9 cellular contexts compared by ENCODE assay signal in the genomic region with DNA sequence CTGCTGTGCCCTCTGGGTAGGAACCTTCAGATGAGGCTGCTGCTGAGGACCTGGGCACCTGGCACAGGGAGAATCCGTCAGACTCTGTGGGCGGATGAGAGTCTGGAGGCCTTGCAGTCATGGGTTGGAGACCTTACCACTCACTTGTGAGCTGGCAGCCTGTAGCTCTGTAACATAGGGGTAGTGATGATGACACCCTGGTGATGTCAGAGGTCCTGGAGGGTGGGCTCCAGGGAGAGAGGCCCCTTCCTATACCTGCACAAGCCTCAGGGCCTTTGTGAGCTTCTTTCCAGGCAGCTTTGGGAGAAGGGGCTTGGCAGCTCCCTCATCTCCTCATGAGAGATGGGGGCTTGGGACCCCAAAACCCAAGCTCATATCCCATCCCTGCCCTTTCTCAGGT. TPM values are rescaled to one million over a fixed set of nuclear protein-coding genes. Genes with fewer than 3 reads are reported as not detected.
DNase-seq lines count a peak whose midpoint lies in the region; ATAC-seq and TF ChIP-seq lines count a peak whose summit lies in the region.
"Had no signal": no experiment of that assay in that cellular context is flagged by ENCODE, and none has a peak within 500 bp of the region (broad histone marks: within the 10 kb centered on the region; RNA-seq: fewer than 3 reads in every experiment).

No MANE protein-coding gene starts in this region.

- H3K4me3 Mint-ChIP-seq in activated naive CD8-positive, alpha-beta T cell treated with anti-CD3 and anti-CD28 coated beads, Interleukin-2, amount 10 ng/mL, durations not matched to agents 7 days and 5 days: peak overlapping the region; percentile 84
- H3K4me3 Mint-ChIP-seq in nephron: peak overlapping the region; percentile 83 to 89 (median 88)

- H3K4me1 Mint-ChIP-seq in activated naive CD8-positive, alpha-beta T cell treated with anti-CD3 and anti-CD28 coated beads, Interleukin-2, amount 10 ng/mL, durations not matched to agents 7 days and 5 days: peaks cover 24% of the 10 kb centered on the region
- H3K4me1 Mint-ChIP-seq in nephron: peaks cover 15% of the 10 kb centered on the region

- no peaks in the 10 kb centered on the region for H3K27me3 Mint-ChIP-seq in activated naive CD8-positive, alpha-beta T cell treated with anti-CD3 and anti-CD28 coated beads, Interleukin-2, amount 10 ng/mL, durations not matched to agents 7 days and 5 days
- H3K27me3 Mint-ChIP-seq in nephron (ENCODE audit: low read depth): no peaks in the 10 kb centered on the region

- no peak overlapping the region for H3K27ac ChIP-seq in caudate nucleus (ENCODE audit: low read depth, low read length)

- no peak for ATAC-seq in activated naive CD8-positive, alpha-beta T cell treated with anti-CD3 and anti-CD28 coated beads, Interleukin-2, amount 10 ng/mL, durations not matched to agents 7 days and 5 days (ENCODE audit: low read depth)

- no peaks in the 10 kb centered on the region for H3K27me3 ChIP-seq in HAP-1 (ENCODE audit: low read depth)

- peaks cover 24% of the 10 kb centered on the region for H3K4me1 ChIP-seq in HAP-1

- H3K9me3 Mint-ChIP-seq in activated naive CD8-positive, alpha-beta T cell treated with anti-CD3 and anti-CD28 coated beads, Interleukin-2, amount 10 ng/mL, durations not matched to agents 7 days and 5 days: no peaks in the 10 kb centered on the region
- no peaks in the 10 kb centered on the region for H3K9me3 Mint-ChIP-seq in nephron

- peaks cover 4% of the 10 kb centered on the region for H3K36me3 Mint-ChIP-seq in activated naive CD8-positive, alpha-beta T cell treated with anti-CD3 and anti-CD28 coated beads, Interleukin-2, amount 10 ng/mL, durations not matched to agents 7 days and 5 days
- H3K36me3 Mint-ChIP-seq in nephron (ENCODE audit: low read depth): peaks cover 8% of the 10 kb centered on the region

- no peak for TF ChIP-seq CTCF in nephron (IDR thresholded peaks at IDR 0.05; ENCODE audit: unreplicated experiment in 3 of 3)

- in situ Hi-C loops in HAP-1 (cut with MboI; ENCODE audit: low sequenced_read_pairs): no loop called here

- POLR2A ChIA-PET in activated naive CD8-positive, alpha-beta T cell treated with anti-CD3 and anti-CD28 coated beads, Interleukin-2, amount 10 ng/mL, durations not matched to agents 7 days and 5 days (lab: Charles Lee): interaction anchor here (1.0 to 1.2 kb wide), 2 partner anchors 9 to 14 kb away, joined by 3 read pairs; no protein-coding TSS in a partner anchor

- peak overlapping the region; percentile 30 for H3K27ac Mint-ChIP-seq in activated naive CD8-positive, alpha-beta T cell treated with anti-CD3 and anti-CD28 coated beads, Interleukin-2, amount 10 ng/mL, durations not matched to agents 7 days and 5 days
- H3K27ac Mint-ChIP-seq in nephron: no peak overlapping the region

- no peak for DNase-seq in HAP-1 (ENCODE audit: low spot score in 2 of 2)
- no peak for DNase-seq in activated naive CD8-positive, alpha-beta T cell treated with anti-CD3 and anti-CD28 coated beads, Interleukin-2, amount 10 ng/mL, durations not matched to agents 7 days and 5 days
- no peak for DNase-seq in amygdala (lab: John Stamatoyannopoulos, UW)
- DNase-seq in NCI-H69 (lab: John Stamatoyannopoulos, UW): no peak
- no peak for DNase-seq in caudate nucleus (lab: John Stamatoyannopoulos, UW)
- DNase-seq: activated naive CD4-positive, alpha-beta T cell; OCI-M1; stimulated activated CD4-positive, alpha-beta T cell treated with anti-CD3 and anti-CD28 coated beads, Interleukin-4, amount 100 ng/mL, for 24 hours had no signal

- no peaks in the 10 kb centered on the region for H3K9me3 ChIP-seq in HAP-1

- H3K4me3 ChIP-seq in HAP-1: peak overlapping the region; percentile 4; the same call in 1 of the 2 replicates

- peaks cover 19% of the 10 kb centered on the region; the same call in 1 of the 2 replicates for H3K36me3 ChIP-seq in HAP-1 (replicated peaks)

RNA-seq across cellular contexts. Expression of a gene that starts 1.6 kb away (rescaled TPM):
- 10 to 100 TPM; 14.0 to 14.7 TPM for total RNA-seq in activated naive CD8-positive, alpha-beta T cell treated with anti-CD3 and anti-CD28 coated beads, Interleukin-2, amount 10 ng/mL, durations not matched to agents 7 days and 5 days

RNA-seq across cellular contexts. Expression of a gene that starts 3.6 kb away (rescaled TPM):
- total RNA-seq in activated naive CD8-positive, alpha-beta T cell treated with anti-CD3 and anti-CD28 coated beads, Interleukin-2, amount 10 ng/mL, durations not matched to agents 7 days and 5 days: 100 to 1,000 TPM; 334 to 354 TPM

RNA-seq across cellular contexts. Expression of a gene that starts 36.7 kb away (rescaled TPM):
- total RNA-seq in activated naive CD8-positive, alpha-beta T cell treated with anti-CD3 and anti-CD28 coated beads, Interleukin-2, amount 10 ng/mL, durations not matched to agents 7 days and 5 days: 10 to 100 TPM; 21.3 to 21.6 TPM

RNA-seq across cellular contexts. Expression of a gene that starts 52.7 kb away (rescaled TPM):
- total RNA-seq in activated naive CD8-positive, alpha-beta T cell treated with anti-CD3 and anti-CD28 coated beads, Interleukin-2, amount 10 ng/mL, durations not matched to agents 7 days and 5 days: 10 to 100 TPM; 61.5 to 61.7 TPM

RNA-seq across cellular contexts. Expression of a gene that starts 53.0 kb away (rescaled TPM):
- total RNA-seq in activated naive CD8-positive, alpha-beta T cell treated with anti-CD3 and anti-CD28 coated beads, Interleukin-2, amount 10 ng/mL, durations not matched to agents 7 days and 5 days: 10 to 100 TPM; 34.5 to 35.2 TPM
